15 cellular contexts compared by ENCODE assay signal in the genomic region with DNA sequence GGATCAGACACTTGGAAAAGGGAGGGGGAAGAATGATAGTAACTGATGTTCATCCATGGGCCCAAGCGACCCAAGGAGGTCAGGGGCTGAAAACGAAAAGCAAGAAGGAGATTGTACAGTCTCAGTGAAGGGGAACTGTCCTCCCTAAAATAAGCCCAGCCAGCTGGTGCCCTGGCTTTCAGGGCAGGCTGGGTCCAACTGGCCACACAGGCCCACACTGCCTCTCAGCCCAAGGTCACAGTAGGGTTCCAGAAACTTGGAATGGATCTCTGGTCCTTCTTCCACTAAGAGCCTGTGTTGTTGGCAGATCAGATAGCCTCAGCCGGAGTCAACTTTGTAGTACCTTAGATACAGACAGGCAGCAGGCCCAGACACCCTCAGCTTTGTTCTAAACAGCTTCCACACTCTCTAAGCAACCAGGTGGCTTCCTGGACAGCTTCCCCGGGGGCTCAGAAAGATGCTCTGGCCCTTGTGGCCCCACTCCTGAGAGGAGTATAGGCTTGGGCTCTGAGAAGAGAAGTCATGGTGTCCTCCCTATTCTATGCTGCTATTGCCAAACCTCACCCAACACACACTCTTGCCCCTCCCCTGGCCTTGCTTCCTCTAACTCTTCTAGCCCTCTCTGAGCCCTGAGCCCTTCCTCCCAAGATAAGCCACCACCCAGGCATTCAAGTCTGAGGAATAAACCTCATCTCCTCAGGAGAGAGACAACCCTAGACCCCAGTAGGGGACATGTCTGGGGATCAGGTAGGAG. TPM values are rescaled to one million over a fixed set of nuclear protein-coding genes. Genes with fewer than 3 reads are reported as not detected.
DNase-seq lines count a peak whose midpoint lies in the region; ATAC-seq and TF ChIP-seq lines count a peak whose summit lies in the region.
"Had no signal": no experiment of that assay in that cellular context is flagged by ENCODE, and none has a peak within 500 bp of the region (broad histone marks: within the 10 kb centered on the region; RNA-seq: fewer than 3 reads in every experiment).

No MANE protein-coding gene starts in this region.

- H3K27me3 ChIP-seq in ascending aorta (no peaks in the 10 kb centered on the region), MG63 (no peaks in the 10 kb centered on the region)
- H3K27me3 ChIP-seq: SJCRH30 had no signal

- DNase-seq in activated naive CD8-positive, alpha-beta T cell treated with anti-CD3 and anti-CD28 coated beads, Interleukin-2, amount 10 ng/mL, durations not matched to agents 7 days and 5 days: no peak
- DNase-seq in activated naive CD8-positive, alpha-beta T cell treated with anti-CD3 and anti-CD28 coated beads, Interleukin-2, amount 50 U/mL, for 24 hours: no peak
- DNase-seq in NOMO-1 treated with DMSO at 0.1 percent for 48 hours (lab: John Stamatoyannopoulos, UW; ENCODE audit: unreplicated experiment): peak; percentile 43
- peak; percentile 69 for DNase-seq in cerebellum (ENCODE audit: low spot score)
- DNase-seq in stimulated activated effector memory CD8-positive, alpha-beta T cell treated with anti-CD3 and anti-CD28 coated beads, Interleukin-12 subunit alpha, Interleukin-12 subunit beta, amount 100 ng/mL, for 72 hours (ENCODE audit: low spot score in 2 of 2): no peak
- no peak for DNase-seq in ascending aorta (ENCODE audit: low spot score in 2 of 2)
- DNase-seq in MG63: no peak
- DNase-seq: activated CD4-positive, alpha-beta T cell treated with anti-CD3 and anti-CD28 coated beads, Interleukin-2, amount 50 U/mL, for 1 hour; anterior cingulate cortex; KBM-7; natural killer cell; NCI-H146; SJCRH30 had no signal

- H3K9me3 Mint-ChIP-seq in activated naive CD8-positive, alpha-beta T cell treated with anti-CD3 and anti-CD28 coated beads, Interleukin-2, amount 10 ng/mL, durations not matched to agents 7 days and 5 days: no peaks in the 10 kb centered on the region
- no peaks in the 10 kb centered on the region for H3K9me3 Mint-ChIP-seq in activated naive CD8-positive, alpha-beta T cell treated with anti-CD3 and anti-CD28 coated beads, Interleukin-2, amount 50 U/mL, for 24 hours
- no peaks in the 10 kb centered on the region for H3K9me3 Mint-ChIP-seq in stimulated activated effector memory CD8-positive, alpha-beta T cell treated with anti-CD3 and anti-CD28 coated beads, Interleukin-12 subunit alpha, Interleukin-12 subunit beta, amount 100 ng/mL, for 72 hours
- H3K9me3 Mint-ChIP-seq: natural killer cell had no signal

- no peak overlapping the region for H3K4me3 Mint-ChIP-seq in activated naive CD8-positive, alpha-beta T cell treated with anti-CD3 and anti-CD28 coated beads, Interleukin-2, amount 10 ng/mL, durations not matched to agents 7 days and 5 days
- no peak overlapping the region for H3K4me3 Mint-ChIP-seq in activated naive CD8-positive, alpha-beta T cell treated with anti-CD3 and anti-CD28 coated beads, Interleukin-2, amount 50 U/mL, for 24 hours
- no peak overlapping the region for H3K4me3 Mint-ChIP-seq in stimulated activated effector memory CD8-positive, alpha-beta T cell treated with anti-CD3 and anti-CD28 coated beads, Interleukin-12 subunit alpha, Interleukin-12 subunit beta, amount 100 ng/mL, for 72 hours
- H3K4me3 Mint-ChIP-seq: natural killer cell had no signal

- H3K4me1 ChIP-seq in ascending aorta: no peaks in the 10 kb centered on the region
- H3K4me1 ChIP-seq: SJCRH30 had no signal

- no peak overlapping the region for H3K4me3 ChIP-seq in ascending aorta
- no peak overlapping the region for H3K4me3 ChIP-seq in MG63
- H3K4me3 ChIP-seq: coronary artery, SJCRH30 had no signal

- no peaks in the 10 kb centered on the region for H3K9me3 ChIP-seq in ascending aorta
- no peaks in the 10 kb centered on the region for H3K9me3 ChIP-seq in MG63
- H3K9me3 ChIP-seq: SJCRH30 had no signal

- H3K4me1 Mint-ChIP-seq in activated naive CD8-positive, alpha-beta T cell treated with anti-CD3 and anti-CD28 coated beads, Interleukin-2, amount 10 ng/mL, durations not matched to agents 7 days and 5 days: peaks cover 15% of the 10 kb centered on the region
- peaks cover 8% of the 10 kb centered on the region for H3K4me1 Mint-ChIP-seq in activated naive CD8-positive, alpha-beta T cell treated with anti-CD3 and anti-CD28 coated beads, Interleukin-2, amount 50 U/mL, for 24 hours
- H3K4me1 Mint-ChIP-seq in stimulated activated effector memory CD8-positive, alpha-beta T cell treated with anti-CD3 and anti-CD28 coated beads, Interleukin-12 subunit alpha, Interleukin-12 subunit beta, amount 100 ng/mL, for 72 hours: peaks cover 10% of the 10 kb centered on the region

- H3K36me3 Mint-ChIP-seq in activated naive CD8-positive, alpha-beta T cell treated with anti-CD3 and anti-CD28 coated beads, Interleukin-2, amount 10 ng/mL, durations not matched to agents 7 days and 5 days: no peaks in the 10 kb centered on the region
- H3K36me3 Mint-ChIP-seq in activated naive CD8-positive, alpha-beta T cell treated with anti-CD3 and anti-CD28 coated beads, Interleukin-2, amount 50 U/mL, for 24 hours (ENCODE audit: low read depth): peaks cover 2% of the 10 kb centered on the region
- H3K36me3 Mint-ChIP-seq in stimulated activated effector memory CD8-positive, alpha-beta T cell treated with anti-CD3 and anti-CD28 coated beads, Interleukin-12 subunit alpha, Interleukin-12 subunit beta, amount 100 ng/mL, for 72 hours: no peaks in the 10 kb centered on the region
- H3K36me3 Mint-ChIP-seq: natural killer cell had no signal

- H3K27ac Mint-ChIP-seq in activated naive CD8-positive, alpha-beta T cell treated with anti-CD3 and anti-CD28 coated beads, Interleukin-2, amount 10 ng/mL, durations not matched to agents 7 days and 5 days: no peak overlapping the region
- no peak overlapping the region for H3K27ac Mint-ChIP-seq in activated naive CD8-positive, alpha-beta T cell treated with anti-CD3 and anti-CD28 coated beads, Interleukin-2, amount 50 U/mL, for 24 hours
- peak overlapping the region; percentile 67 for H3K27ac Mint-ChIP-seq in stimulated activated effector memory CD8-positive, alpha-beta T cell treated with anti-CD3 and anti-CD28 coated beads, Interleukin-12 subunit alpha, Interleukin-12 subunit beta, amount 100 ng/mL, for 72 hours

- POLR2A ChIA-PET in activated naive CD8-positive, alpha-beta T cell treated with anti-CD3 and anti-CD28 coated beads, Interleukin-2, amount 10 ng/mL, durations not matched to agents 7 days and 5 days (lab: Charles Lee): no interaction called here

- no peaks in the 10 kb centered on the region for H3K27me3 Mint-ChIP-seq in activated naive CD8-positive, alpha-beta T cell treated with anti-CD3 and anti-CD28 coated beads, Interleukin-2, amount 10 ng/mL, durations not matched to agents 7 days and 5 days
- no peaks in the 10 kb centered on the region for H3K27me3 Mint-ChIP-seq in activated naive CD8-positive, alpha-beta T cell treated with anti-CD3 and anti-CD28 coated beads, Interleukin-2, amount 50 U/mL, for 24 hours

- ATAC-seq in activated naive CD8-positive, alpha-beta T cell treated with anti-CD3 and anti-CD28 coated beads, Interleukin-2, amount 10 ng/mL, durations not matched to agents 7 days and 5 days (ENCODE audit: low read depth): peak; percentile 33
- no peak for ATAC-seq in activated naive CD8-positive, alpha-beta T cell treated with anti-CD3 and anti-CD28 coated beads, Interleukin-2, amount 50 U/mL, for 24 hours
- no peak for ATAC-seq in stimulated activated effector memory CD8-positive, alpha-beta T cell treated with anti-CD3 and anti-CD28 coated beads, Interleukin-12 subunit alpha, Interleukin-12 subunit beta, amount 100 ng/mL, for 72 hours
- ATAC-seq in HG03196 (IDR thresholded peaks at IDR 0.05; ENCODE audit: unreplicated experiment): no peak

- H3K36me3 ChIP-seq in ascending aorta (peaks cover 0 to 2% of the 10 kb centered on the region in 2 donors), MG63 (no peaks in the 10 kb centered on the region; the same call in 1 of the 2 replicates)
- H3K36me3 ChIP-seq: SJCRH30 had no signal

- TF ChIP-seq CTCF in ascending aorta (IDR thresholded peaks at IDR 0.05): no peak

- intact Hi-C loops in ascending aorta (cut with DNase I): no loop called here

- H3K27ac ChIP-seq in ascending aorta: no peak overlapping the region
- H3K27ac ChIP-seq: coronary artery, SJCRH30 had no signal

RNA-seq across cellular contexts. Expression of gene DMAP1, which starts 50.1 kb away (rescaled TPM):
- 10 to 100 TPM; 53.3 to 58.6 TPM for total RNA-seq in activated naive CD8-positive, alpha-beta T cell treated with anti-CD3 and anti-CD28 coated beads, Interleukin-2, amount 10 ng/mL, durations not matched to agents 7 days and 5 days
- total RNA-seq in cerebellum: 28.8 TPM
- 42.7 TPM for total RNA-seq in ascending aorta
- total RNA-seq in MG63 (2014; rRNA removed; shearing (Covaris generic); ENCODE audit: low replicate concordance): 15.6 and 36.4 TPM in 2 replicates

Comparison
In these comparisons a context has a peak if more than half of its experiments do, and no peak if none do; other contexts are left out.
1. DNase-seq: peak in NOMO-1 treated with DMSO at 0.1 percent for 48 hours (single experiment) and cerebellum (single experiment); none in activated naive CD8-positive, alpha-beta T cell treated with anti-CD3 and anti-CD28 coated beads, Interleukin-2, amount 10 ng/mL, durations not matched to agents 7 days and 5 days (single experiment), activated naive CD8-positive, alpha-beta T cell treated with anti-CD3 and anti-CD28 coated beads, Interleukin-2, amount 50 U/mL, for 24 hours (single experiment), stimulated activated effector memory CD8-positive, alpha-beta T cell treated with anti-CD3 and anti-CD28 coated beads, Interleukin-12 subunit alpha, Interleukin-12 subunit beta, amount 100 ng/mL, for 72 hours (0 of 2), ascending aorta (0 of 2) and MG63 (single experiment).